In genomic region chr12:28909291-28909690, GRCh38 we compare ENCODE assay signal across 18 cellular contexts.
DNase-seq lines count a peak whose midpoint lies in the region; FAIRE-seq and TF ChIP-seq lines count a peak whose summit lies in the region.
"Had no signal": no experiment of that assay in that cellular context is flagged by ENCODE, and none has a peak within 500 bp of the region (broad histone marks: within the 10 kb centered on the region; RNA-seq: fewer than 3 reads in every experiment).

No MANE protein-coding gene starts in this region.

- no peaks in the 10 kb centered on the region for H4K20me1 ChIP-seq in keratinocyte (ENCODE audit: control insufficient read depth, extremely low read depth, insufficient read depth, low read length)

- H3K27me3 ChIP-seq in adipocyte (replicated peaks; ENCODE audit: control insufficient read depth, insufficient read depth, low read length) = no peaks in the 10 kb centered on the region
- no peaks in the 10 kb centered on the region for H3K27me3 ChIP-seq in keratinocyte (ENCODE audit: control insufficient read depth, extremely low read depth, insufficient read depth, low read length)
- H3K27me3 ChIP-seq in spleen (replicated peaks in 1 of 7) = no peaks in the 10 kb centered on the region

- 58 to 89% (median 69%) methylated on average over 1 of the region's 1 CpG for WGBS in spleen, 5 donors

- TF ChIP-seq POLR2A in GM12892 (IDR thresholded peaks at IDR 0.05; ENCODE audit: low read depth, low read length) = no peak
- no peak for TF ChIP-seq POLR2A in spleen (IDR thresholded peaks at IDR 0.05)

- H3K4me3 ChIP-seq in adipocyte (ENCODE audit: low read length) = no peak overlapping the region
- no peak overlapping the region for H3K4me3 ChIP-seq in epithelial cell of esophagus (ENCODE audit: low read length)
- H3K4me3 ChIP-seq in keratinocyte (ENCODE audit: control insufficient read depth in 2 of 3, extremely low read depth in 1 of 3, insufficient read depth in 2 of 3, low read depth in 1 of 3, low read length in 3 of 3) = no peak overlapping the region
- H3K4me3 ChIP-seq in spleen = no peak overlapping the region
- H3K4me3 ChIP-seq: GM23338 had no signal

- TF ChIP-seq CTCF in epithelial cell of esophagus (IDR thresholded peaks at IDR 0.05; ENCODE audit: insufficient read depth, low read depth, low read length, missing control alignments) (no peak), keratinocyte (optimal IDR thresholded peaks at IDR 0.05 in 1 of 3, IDR thresholded peaks at IDR 0.05 in 1 of 3, conservative IDR thresholded peaks at IDR 0.05 in 1 of 3; ENCODE audit: extremely low read depth in 1 of 3, insufficient read depth in 2 of 3, low read length in 3 of 3) (no peak), spleen (IDR thresholded peaks at IDR 0.05 in 8 of 11, conservative IDR thresholded peaks at IDR 0.05 in 3 of 11) (no peak)

- no peaks in the 10 kb centered on the region for H3K79me2 ChIP-seq in keratinocyte (ENCODE audit: control insufficient read depth, insufficient read depth, low read length)

- DNase-seq in AG20443 (ENCODE audit: low spot score) (peak; percentile 14), adipocyte (ENCODE audit: low read depth) (peak; percentile 40), epithelial cell of esophagus (ENCODE audit: low read depth) (peak; percentile 46), keratinocyte (ENCODE audit: low read depth, low spot score) (no peak), NCI-H2171 (lab: John Stamatoyannopoulos, UW) (no peak), GM12892 (ENCODE audit: insufficient read length) (no peak), spleen (no peak), NCI-H2227 treated with DMSO at 0.1 percent for 48 hours (lab: John Stamatoyannopoulos, UW) (no peak)
- DNase-seq: COR-L47, KG1, NCI-H1048, NCI-H146, SHP77 had no signal

- FAIRE-seq in keratinocyte (lab: Jason Lieb, UNC) = peak; percentile 65
- FAIRE-seq in GM12892 (lab: Jason Lieb, UNC) = no peak
- FAIRE-seq: G401.6, RCC 7860 had no signal

- H3K9me3 ChIP-seq in adipocyte (ENCODE audit: control insufficient read depth, low read length) = peaks cover 30% of the 10 kb centered on the region
- peaks cover 6% of the 10 kb centered on the region for H3K9me3 ChIP-seq in keratinocyte (ENCODE audit: control insufficient read depth, low read depth, low read length)
- H3K9me3 ChIP-seq in spleen = peaks cover 2 to 59% (median 43%) of the 10 kb centered on the region in 8 donors

- dilution Hi-C loops in keratinocyte (cut with MboI; ENCODE audit: extremely low pct_ligation_motif_present, low sequenced_read_pairs) = no loop called here

- H3K4me1 ChIP-seq in adipocyte (ENCODE audit: control insufficient read depth, insufficient read depth, low read length) (no peaks in the 10 kb centered on the region), keratinocyte (ENCODE audit: control insufficient read depth, extremely low read depth, insufficient read depth, low read length) (peaks cover 7% of the 10 kb centered on the region), spleen (no peaks in the 10 kb centered on the region)

- H3K27ac ChIP-seq in keratinocyte (ENCODE audit: control insufficient read depth, insufficient read depth, low read length) (no peak overlapping the region), spleen (no peak overlapping the region)
- H3K27ac ChIP-seq: C4-2B, HL-60 had no signal

- H3K9me1 ChIP-seq in keratinocyte (ENCODE audit: control insufficient read depth, extremely low read depth, insufficient read depth, low read length) = no peaks in the 10 kb centered on the region

- intact Hi-C loops in spleen (cut with DNase I; ENCODE audit: low total_unique reads) = no loop called here

- H3K4me2 ChIP-seq in keratinocyte (ENCODE audit: control insufficient read depth, extremely low read depth, insufficient read depth, low read depth, low read length) = no peak overlapping the region
- H3K4me2 ChIP-seq: GM23338 had no signal

- no peak overlapping the region for H3K9ac ChIP-seq in adipocyte (ENCODE audit: low read length)
- H3K9ac ChIP-seq in keratinocyte (ENCODE audit: control insufficient read depth, extremely low read depth, insufficient read depth, low read length) = no peak overlapping the region

- H3K36me3 ChIP-seq in adipocyte (ENCODE audit: control insufficient read depth, insufficient read depth, low read length, severe bottlenecking) (no peaks in the 10 kb centered on the region), keratinocyte (ENCODE audit: control insufficient read depth in 2 of 2, extremely low read depth in 1 of 2, insufficient read depth in 2 of 2, low read length in 2 of 2) (no peaks in the 10 kb centered on the region), spleen (no peaks in the 10 kb centered on the region)

- H2AFZ ChIP-seq in keratinocyte (ENCODE audit: control insufficient read depth, low read length) = no peak overlapping the region
- H2AFZ ChIP-seq: GM23338 had no signal

Comparison
In these comparisons a context has a peak if more than half of its experiments do, and no peak if none do; other contexts are left out.
1. DNase-seq: peak in AG20443 (single experiment), adipocyte (single experiment) and epithelial cell of esophagus (single experiment); none in keratinocyte (single experiment), NCI-H2171 (single experiment), GM12892 (single experiment), spleen (single experiment) and NCI-H2227 treated with DMSO at 0.1 percent for 48 hours (single experiment).